17 cellular contexts compared by ENCODE assay signal in genomic region chr5:172556262-172556661, GRCh38.
A peak's percentile ranks its signal among the peaks of the same experiment; 100 is the strongest.
DNase-seq lines count a peak whose midpoint lies in the region; ATAC-seq, FAIRE-seq and TF ChIP-seq lines count a peak whose summit lies in the region.
"Had no signal": no experiment of that assay in that cellular context is flagged by ENCODE, and none has a peak within 500 bp of the region (broad histone marks: within the 10 kb centered on the region; RNA-seq: fewer than 3 reads in every experiment).

No MANE protein-coding gene starts in this region.

- H3K9me3 ChIP-seq in cardiac muscle cell (ENCODE audit: low read depth) (no peaks in the 10 kb centered on the region), muscle layer of colon (ENCODE audit: low read length) (no peaks in the 10 kb centered on the region), transverse colon (no peaks in the 10 kb centered on the region)
- H3K9me3 ChIP-seq in CD4-positive, alpha-beta T cell (ENCODE audit: control insufficient read depth, low read length): no peaks in the 10 kb centered on the region

- H3K27me3 Mint-ChIP-seq in CD4-positive, alpha-beta T cell: peaks cover 3% of the 10 kb centered on the region
- H3K27me3 Mint-ChIP-seq: activated naive CD4-positive, alpha-beta T cell treated with anti-CD3 and anti-CD28 coated beads, Interleukin-2, amount 50 U/mL, for 24 hours had no signal

- CTCF ChIA-PET in CD4-positive, alpha-beta T cell (lab: Charles Lee): no interaction called here

- no peaks in the 10 kb centered on the region for H3K27me3 ChIP-seq in cardiac muscle cell
- H3K27me3 ChIP-seq in bronchial epithelial cell (ENCODE audit: control insufficient read depth, insufficient read depth, low read length): peaks cover 3% of the 10 kb centered on the region
- no peaks in the 10 kb centered on the region for H3K27me3 ChIP-seq in muscle layer of colon (ENCODE audit: control insufficient read depth in 1 of 2, insufficient read depth in 2 of 2, low read length in 2 of 2)
- no peaks in the 10 kb centered on the region for H3K27me3 ChIP-seq in transverse colon
- no peaks in the 10 kb centered on the region for H3K27me3 ChIP-seq in CD4-positive, alpha-beta T cell (ENCODE audit: control insufficient read depth, insufficient read depth, low read length)

- TF ChIP-seq CTCF in cardiac muscle cell (IDR thresholded peaks at IDR 0.05; ENCODE audit: low read depth, low read length): no peak
- TF ChIP-seq CTCF in bronchial epithelial cell (IDR thresholded peaks at IDR 0.05; ENCODE audit: insufficient read depth, low read length, severe bottlenecking): no peak
- no peak for TF ChIP-seq CTCF in transverse colon (IDR thresholded peaks at IDR 0.05)
- TF ChIP-seq CTCF in CD4-positive, alpha-beta T cell (IDR thresholded peaks at IDR 0.05): no peak

- H3K4me3 Mint-ChIP-seq in CD4-positive, alpha-beta T cell: no peak overlapping the region
- H3K4me3 Mint-ChIP-seq: activated CD4-positive, alpha-beta T cell treated with anti-CD3 and anti-CD28 coated beads, Interleukin-2, amount 10 ng/mL, durations not matched to agents 24 days and 14 days; activated CD8-positive, alpha-beta memory T cell treated with anti-CD3 and anti-CD28 coated beads, Interleukin-2, amount 10 ng/mL, durations not matched to agents 7 days and 5 days; activated naive CD4-positive, alpha-beta T cell treated with anti-CD3 and anti-CD28 coated beads, Interleukin-2, amount 50 U/mL, for 24 hours; CD8-positive, alpha-beta memory T cell; IgD-negative memory B cell had no signal

- in situ Hi-C loops in transverse colon (cut with MboI; ENCODE audit: low pct_ligation_motif_present in 1 of 4, low pct_unique_long_range_greater_than_20kb in 1 of 4, low sequenced_read_pairs in 3 of 4): no loop called here

- TF ChIP-seq EP300 in transverse colon (IDR thresholded peaks at IDR 0.05; ENCODE audit: low read depth): no peak

- H3K9me3 Mint-ChIP-seq in CD4-positive, alpha-beta T cell: no peaks in the 10 kb centered on the region
- H3K9me3 Mint-ChIP-seq: activated CD4-positive, alpha-beta T cell treated with anti-CD3 and anti-CD28 coated beads, Interleukin-2, amount 10 ng/mL, durations not matched to agents 24 days and 14 days; activated naive CD4-positive, alpha-beta T cell treated with anti-CD3 and anti-CD28 coated beads, Interleukin-2, amount 50 U/mL, for 24 hours; CD8-positive, alpha-beta memory T cell; IgD-negative memory B cell had no signal

- WGBS in transverse colon (ENCODE audit: low coverage in 1 of 2), 2 donors: 55 to 80% methylated on average over 1 to 3 of the region's 3 CpGs

- H3K4me3 ChIP-seq in cardiac muscle cell: no peak overlapping the region
- no peak overlapping the region for H3K4me3 ChIP-seq in bronchial epithelial cell (ENCODE audit: low read depth, low read length)
- H3K4me3 ChIP-seq in muscle layer of colon (ENCODE audit: low read depth in 1 of 2, low read length in 2 of 2): no peak overlapping the region
- no peak overlapping the region for H3K4me3 ChIP-seq in transverse colon

- intact Hi-C loops in cardiac septum (cut with DNase I) (loop anchor here (5.0 kb wide), 1 partner anchor 141 kb away; no protein-coding TSS in a partner anchor), transverse colon (cut with DNase I; ENCODE audit: low total_unique reads) (loop anchor here (5.0 kb wide), 3 partner anchors 34 to 101 kb away; partner anchors contain the start of gene NEURL1B)
- intact Hi-C loops in CD4-positive, alpha-beta T cell (cut with DNase I, micrococcal nuclease): no loop called here

- H3K36me3 Mint-ChIP-seq in CD4-positive, alpha-beta T cell (ENCODE audit: low read depth): no peaks in the 10 kb centered on the region
- H3K36me3 Mint-ChIP-seq: activated CD8-positive, alpha-beta memory T cell treated with anti-CD3 and anti-CD28 coated beads, Interleukin-2, amount 10 ng/mL, durations not matched to agents 7 days and 5 days; activated naive CD4-positive, alpha-beta T cell treated with anti-CD3 and anti-CD28 coated beads, Interleukin-2, amount 50 U/mL, for 24 hours; CD8-positive, alpha-beta memory T cell had no signal

- H3K27ac Mint-ChIP-seq in CD4-positive, alpha-beta T cell: no peak overlapping the region
- H3K27ac Mint-ChIP-seq: activated CD4-positive, alpha-beta T cell treated with anti-CD3 and anti-CD28 coated beads, Interleukin-2, amount 10 ng/mL, durations not matched to agents 24 days and 14 days; activated CD8-positive, alpha-beta memory T cell treated with anti-CD3 and anti-CD28 coated beads, Interleukin-2, amount 10 ng/mL, durations not matched to agents 7 days and 5 days; activated naive CD4-positive, alpha-beta T cell treated with anti-CD3 and anti-CD28 coated beads, Interleukin-2, amount 50 U/mL, for 24 hours; CD8-positive, alpha-beta memory T cell; IgD-negative memory B cell had no signal

- FAIRE-seq in bronchial epithelial cell (lab: Jason Lieb, UNC): no peak
- FAIRE-seq: A204.1 had no signal

- no peak for TF ChIP-seq POLR2A in transverse colon (IDR thresholded peaks at IDR 0.05)

- peak overlapping the region; percentile 98 for H3K27ac ChIP-seq in cardiac muscle cell
- H3K27ac ChIP-seq in muscle layer of colon (ENCODE audit: low read depth, low read length): peak overlapping the region; percentile 84
- H3K27ac ChIP-seq in transverse colon: peak overlapping the region; percentile 72 to 89 (median 78)
- H3K27ac ChIP-seq in CD4-positive, alpha-beta T cell (ENCODE audit: low read depth, low read length): no peak overlapping the region
- H3K27ac ChIP-seq: epithelial cell of prostate had no signal

- POLR2A ChIA-PET in CD4-positive, alpha-beta T cell (lab: Charles Lee): no interaction called here

- ATAC-seq in CD4-positive, alpha-beta T cell (ENCODE audit: poor library complexity): no peak
- ATAC-seq in HG02870 (IDR thresholded peaks at IDR 0.05; ENCODE audit: unreplicated experiment): no peak
- ATAC-seq: activated CD8-positive, alpha-beta memory T cell treated with anti-CD3 and anti-CD28 coated beads, Interleukin-2, amount 10 ng/mL, durations not matched to agents 7 days and 5 days had no signal

- no peaks in the 10 kb centered on the region for H3K36me3 ChIP-seq in cardiac muscle cell
- H3K36me3 ChIP-seq in bronchial epithelial cell (ENCODE audit: control insufficient read depth, insufficient read depth, low read length): no peaks in the 10 kb centered on the region
- no peaks in the 10 kb centered on the region for H3K36me3 ChIP-seq in muscle layer of colon (ENCODE audit: insufficient read depth, low read length)
- H3K36me3 ChIP-seq in transverse colon: no peaks in the 10 kb centered on the region

- no peaks in the 10 kb centered on the region for H3K4me1 Mint-ChIP-seq in CD4-positive, alpha-beta T cell (ENCODE audit: low read depth)
- H3K4me1 Mint-ChIP-seq: activated CD4-positive, alpha-beta T cell treated with anti-CD3 and anti-CD28 coated beads, Interleukin-2, amount 10 ng/mL, durations not matched to agents 24 days and 14 days; activated CD8-positive, alpha-beta memory T cell treated with anti-CD3 and anti-CD28 coated beads, Interleukin-2, amount 10 ng/mL, durations not matched to agents 7 days and 5 days; activated naive CD4-positive, alpha-beta T cell treated with anti-CD3 and anti-CD28 coated beads, Interleukin-2, amount 50 U/mL, for 24 hours; CD8-positive, alpha-beta memory T cell; IgD-negative memory B cell had no signal

- H3K9ac ChIP-seq in muscle layer of colon (ENCODE audit: low read length): no peak overlapping the region

- no peak for DNase-seq in cardiac muscle cell (ENCODE audit: low read depth in 1 of 2, low spot score in 1 of 2)
- DNase-seq in cardiac septum (ENCODE audit: low spot score): no peak
- DNase-seq in bronchial epithelial cell (ENCODE audit: low read depth): peak; percentile 20
- no peak for DNase-seq in transverse colon
- DNase-seq in CD4-positive, alpha-beta T cell: no peak
- no peak for DNase-seq in central memory CD4-positive, alpha-beta T cell
- DNase-seq: activated CD4-positive, alpha-beta T cell treated with anti-CD3 and anti-CD28 coated beads, Interleukin-2, amount 10 ng/mL, durations not matched to agents 24 days and 14 days; activated CD8-positive, alpha-beta memory T cell treated with anti-CD3 and anti-CD28 coated beads, Interleukin-2, amount 10 ng/mL, durations not matched to agents 7 days and 5 days; CD8-positive, alpha-beta memory T cell; HCEC 1CT; NCI-H1105 treated with DMSO at 0.1 percent for 48 hours had no signal

- peaks cover 52% of the 10 kb centered on the region for H3K4me1 ChIP-seq in cardiac muscle cell (ENCODE audit: low read depth)
- H3K4me1 ChIP-seq in muscle layer of colon (ENCODE audit: insufficient read depth, low read length): peaks cover 65% of the 10 kb centered on the region
- H3K4me1 ChIP-seq in transverse colon: peaks cover 12 to 35% (median 13%) of the 10 kb centered on the region in 4 donors

Comparison
In these comparisons a context has a peak if more than half of its experiments do, and no peak if none do; other contexts are left out.
1. intact Hi-C loops: an anchor here in cardiac septum (5.0 kb wide) and transverse colon (5.0 kb wide); none called in CD4-positive, alpha-beta T cell.